ENCODE assay signal across 1 cellular context in genomic region chr16:53040788-53041187, GRCh38.
TF ChIP-seq lines count a peak whose summit lies in the region.

No MANE protein-coding gene starts in this region.

TF ChIP-seq in GM23338, 12 proteins besides CTCF, POLR2A, EP300 and RAD21 (continued from another document):
- TF ChIP-seq POLR2AphosphoS5 (IDR thresholded peaks at IDR 0.05; ENCODE audit: low read depth), result no peak
- no peak for TF ChIP-seq ETS1 (IDR thresholded peaks at IDR 0.05)
